ENCODE assay signal across 33 cellular contexts in the genomic region with DNA sequence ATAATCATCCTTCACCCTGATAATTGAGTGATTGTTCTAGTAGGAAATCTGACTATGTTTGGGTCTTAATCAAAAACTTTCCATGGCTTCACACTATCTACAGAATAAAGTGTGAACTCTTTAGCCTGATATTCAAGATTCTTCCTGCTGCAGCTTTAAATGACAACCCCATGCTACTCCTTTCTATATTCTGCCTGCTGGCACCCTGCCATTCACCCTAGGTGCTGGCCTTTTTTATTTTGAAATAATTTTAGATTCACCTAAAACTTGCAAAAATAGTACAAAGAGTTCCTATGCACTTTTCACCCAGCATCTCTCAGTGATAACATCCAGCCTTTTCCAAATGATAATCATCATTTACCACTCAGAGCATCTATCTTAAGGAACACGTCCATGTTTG.
"Had no signal": no experiment of that assay in that cellular context is flagged by ENCODE, and none has a peak within 500 bp of the region (broad histone marks: within the 10 kb centered on the region; RNA-seq: fewer than 3 reads in every experiment).

No MANE protein-coding gene starts in this region.

- H3K4me3 Mint-ChIP-seq: activated B cell treated with CpG ODN at 0.5 μM for 24 hours; activated CD4-positive, alpha-beta memory T cell treated with anti-CD3 and anti-CD28 coated beads for 36 hours; activated CD4-positive, alpha-beta T cell treated with anti-CD3 and anti-CD28 coated beads, Interleukin-2, amount 10 ng/mL, durations not matched to agents 24 days and 14 days; activated CD8-positive, alpha-beta T cell treated with anti-CD3 and anti-CD28 coated beads for 36 hours; activated naive CD4-positive, alpha-beta T cell treated with anti-CD3 and anti-CD28 coated beads for 36 hours; activated naive CD8-positive, alpha-beta T cell treated with anti-CD3 and anti-CD28 coated beads for 36 hours; activated T-cell treated with anti-CD3 and anti-CD28 coated beads, Interleukin-2, amount 50 U/mL, for 4 hours; activated T-cell treated with anti-CD3 and anti-CD28 coated beads, Interleukin-2, amount 50 U/mL, for 72 hours; activated T-helper 1 cell treated with anti-CD3 and anti-CD28 coated beads, Interleukin-12 subunit alpha, Interleukin-12 subunit beta, Interleukin-2, Interleukin-4 antibody, amounts not matched to agents 30 ng/mL and 10 ng/mL and 1 ng/mL, durations not matched to agents 14 hours and 24 hours and 36 hours; activated T-helper 17 cell treated with anti-CD3 and anti-CD28 coated beads, Interleukin-2, amount 50 U/mL, for 72 hours; T-helper 1 cell treated with Interleukin-12 subunit alpha and Interleukin-12 subunit beta and Interleukin-4 antibody, amounts not matched to agents 30 μg/mL and 1 μg/mL, for 36 hours; T-helper 2 cell treated with Interferon-gamma antibody and Interleukin-4, amounts not matched to agents 5 μg/mL and 100 μg/mL, for 36 hours had no signal

- H3K4me3 ChIP-seq: adrenal gland, body of pancreas, breast epithelium had no signal

- H3K27me3 ChIP-seq: adrenal gland, body of pancreas, brain microvascular endothelial cell, breast epithelium had no signal

- DNase-seq: activated B cell treated with CpG ODN at 0.5 μM for 24 hours; activated CD4-positive, alpha-beta memory T cell treated with anti-CD3 and anti-CD28 coated beads for 36 hours; activated CD4-positive, alpha-beta T cell treated with anti-CD3 and anti-CD28 coated beads for 4 hours; activated CD4-positive, alpha-beta T cell treated with anti-CD3 and anti-CD28 coated beads, Interleukin-2, amount 10 ng/mL, durations not matched to agents 24 days and 14 days; activated CD4-positive, alpha-beta T cell treated with anti-CD3 and anti-CD28 coated beads, Interleukin-2, amount 50 U/mL, for 1 hour; activated CD4-positive, alpha-beta T cell treated with anti-CD3 and anti-CD28 coated beads, Interleukin-2, amount 50 U/mL, for 4 hours; activated CD4-positive, CD25-positive, alpha-beta regulatory T cell treated with anti-CD3 and anti-CD28 coated beads, Interleukin-2, amount 50 U/mL, for 72 hours; activated CD8-positive, alpha-beta memory T cell treated with anti-CD3 and anti-CD28 coated beads, Interleukin-2, amount 50 U/mL, for 4 hours; activated CD8-positive, alpha-beta T cell treated with anti-CD3 and anti-CD28 coated beads for 36 hours; activated effector memory CD4-positive, alpha-beta T cell treated with anti-CD3 and anti-CD28 coated beads, Interleukin-2, amount 50 U/mL, for 16 hours; activated gamma-delta T cell treated with Interleukin-2 at 50 U/mL for 16 hours; activated naive CD4-positive, alpha-beta T cell; activated naive CD4-positive, alpha-beta T cell treated with anti-CD3 and anti-CD28 coated beads for 36 hours; activated naive CD4-positive, alpha-beta T cell treated with anti-CD3 and anti-CD28 coated beads, Interleukin-2, amount 50 U/mL, for 16 hours; activated naive CD8-positive, alpha-beta T cell treated with anti-CD3 and anti-CD28 coated beads for 36 hours; activated T-cell treated with anti-CD3 and anti-CD28 coated beads for 4 hours; activated T-cell treated with anti-CD3 and anti-CD28 coated beads, Interleukin-2, amount 50 U/mL, for 1 hour; activated T-cell treated with anti-CD3 and anti-CD28 coated beads, Interleukin-2, amount 50 U/mL, for 4 hours; activated T-cell treated with anti-CD3 and anti-CD28 coated beads, Interleukin-2, amount 50 U/mL, for 72 hours; adrenal gland; amniotic stem cell; aorta; body of pancreas; brain microvascular endothelial cell; central memory CD4-positive, alpha-beta T cell; T-helper 2 cell; T-helper 9 cell had no signal

- H3K36me3 Mint-ChIP-seq: activated CD4-positive, alpha-beta memory T cell treated with anti-CD3 and anti-CD28 coated beads for 36 hours; activated naive CD4-positive, alpha-beta T cell treated with anti-CD3 and anti-CD28 coated beads, Interleukin-2, amount 50 U/mL, for 72 hours; activated naive CD8-positive, alpha-beta T cell treated with anti-CD3 and anti-CD28 coated beads for 36 hours had no signal

- H3K27ac Mint-ChIP-seq: activated B cell treated with CpG ODN at 0.5 μM for 24 hours; activated CD4-positive, alpha-beta memory T cell treated with anti-CD3 and anti-CD28 coated beads for 36 hours; activated CD4-positive, alpha-beta T cell treated with anti-CD3 and anti-CD28 coated beads, Interleukin-2, amount 10 ng/mL, durations not matched to agents 24 days and 14 days; activated CD8-positive, alpha-beta T cell treated with anti-CD3 and anti-CD28 coated beads for 36 hours; activated naive CD4-positive, alpha-beta T cell treated with anti-CD3 and anti-CD28 coated beads for 36 hours; activated naive CD4-positive, alpha-beta T cell treated with anti-CD3 and anti-CD28 coated beads, Interleukin-2, amount 50 U/mL, for 72 hours; activated naive CD8-positive, alpha-beta T cell treated with anti-CD3 and anti-CD28 coated beads for 36 hours; activated T-cell treated with anti-CD3 and anti-CD28 coated beads, Interleukin-2, amount 50 U/mL, for 72 hours; activated T-helper 1 cell treated with anti-CD3 and anti-CD28 coated beads, Interleukin-12 subunit alpha, Interleukin-12 subunit beta, Interleukin-2, Interleukin-4 antibody, amounts not matched to agents 30 ng/mL and 10 ng/mL and 1 ng/mL, durations not matched to agents 14 hours and 24 hours and 36 hours; activated T-helper 17 cell treated with anti-CD3 and anti-CD28 coated beads, Interleukin-2, amount 50 U/mL, for 72 hours; T-helper 1 cell treated with Interleukin-12 subunit alpha and Interleukin-12 subunit beta and Interleukin-4 antibody, amounts not matched to agents 30 μg/mL and 1 μg/mL, for 36 hours; T-helper 2 cell treated with Interferon-gamma antibody and Interleukin-4, amounts not matched to agents 5 μg/mL and 100 μg/mL, for 36 hours had no signal

- H3K36me3 ChIP-seq: adrenal gland, brain microvascular endothelial cell, breast epithelium had no signal

- ATAC-seq: activated CD8-positive, alpha-beta T cell treated with anti-CD3 and anti-CD28 coated beads for 36 hours; activated naive CD4-positive, alpha-beta T cell treated with anti-CD3 and anti-CD28 coated beads, Interleukin-2, amount 50 U/mL, for 72 hours; activated T-cell treated with anti-CD3 and anti-CD28 coated beads, Interleukin-2, amount 50 U/mL, for 4 hours; activated T-cell treated with anti-CD3 and anti-CD28 coated beads, Interleukin-2, amount 50 U/mL, for 72 hours; activated T-helper 17 cell treated with anti-CD3 and anti-CD28 coated beads, Interleukin-2, amount 50 U/mL, for 72 hours; body of pancreas had no signal

- H3K9me3 Mint-ChIP-seq: activated B cell treated with CpG ODN at 0.5 μM for 24 hours; activated CD4-positive, alpha-beta memory T cell treated with anti-CD3 and anti-CD28 coated beads for 36 hours; activated CD4-positive, alpha-beta T cell treated with anti-CD3 and anti-CD28 coated beads, Interleukin-2, amount 10 ng/mL, durations not matched to agents 24 days and 14 days; activated CD8-positive, alpha-beta T cell treated with anti-CD3 and anti-CD28 coated beads for 36 hours; activated naive CD4-positive, alpha-beta T cell treated with anti-CD3 and anti-CD28 coated beads for 36 hours; activated naive CD4-positive, alpha-beta T cell treated with anti-CD3 and anti-CD28 coated beads, Interleukin-2, amount 50 U/mL, for 72 hours; activated naive CD8-positive, alpha-beta T cell treated with anti-CD3 and anti-CD28 coated beads for 36 hours; activated T-cell treated with anti-CD3 and anti-CD28 coated beads, Interleukin-2, amount 50 U/mL, for 4 hours; activated T-cell treated with anti-CD3 and anti-CD28 coated beads, Interleukin-2, amount 50 U/mL, for 72 hours; activated T-helper 1 cell treated with anti-CD3 and anti-CD28 coated beads, Interleukin-12 subunit alpha, Interleukin-12 subunit beta, Interleukin-2, Interleukin-4 antibody, amounts not matched to agents 30 ng/mL and 10 ng/mL and 1 ng/mL, durations not matched to agents 14 hours and 24 hours and 36 hours; activated T-helper 17 cell treated with anti-CD3 and anti-CD28 coated beads, Interleukin-2, amount 50 U/mL, for 72 hours; T-helper 1 cell treated with Interleukin-12 subunit alpha and Interleukin-12 subunit beta and Interleukin-4 antibody, amounts not matched to agents 30 μg/mL and 1 μg/mL, for 36 hours; T-helper 2 cell treated with Interferon-gamma antibody and Interleukin-4, amounts not matched to agents 5 μg/mL and 100 μg/mL, for 36 hours had no signal

- H3K4me1 Mint-ChIP-seq: activated B cell treated with CpG ODN at 0.5 μM for 24 hours; activated CD4-positive, alpha-beta T cell treated with anti-CD3 and anti-CD28 coated beads, Interleukin-2, amount 10 ng/mL, durations not matched to agents 24 days and 14 days; activated naive CD8-positive, alpha-beta T cell treated with anti-CD3 and anti-CD28 coated beads for 36 hours; activated T-helper 17 cell treated with anti-CD3 and anti-CD28 coated beads, Interleukin-2, amount 50 U/mL, for 72 hours had no signal
